ENCODE assay signal across 8 cellular contexts in the genomic region with DNA sequence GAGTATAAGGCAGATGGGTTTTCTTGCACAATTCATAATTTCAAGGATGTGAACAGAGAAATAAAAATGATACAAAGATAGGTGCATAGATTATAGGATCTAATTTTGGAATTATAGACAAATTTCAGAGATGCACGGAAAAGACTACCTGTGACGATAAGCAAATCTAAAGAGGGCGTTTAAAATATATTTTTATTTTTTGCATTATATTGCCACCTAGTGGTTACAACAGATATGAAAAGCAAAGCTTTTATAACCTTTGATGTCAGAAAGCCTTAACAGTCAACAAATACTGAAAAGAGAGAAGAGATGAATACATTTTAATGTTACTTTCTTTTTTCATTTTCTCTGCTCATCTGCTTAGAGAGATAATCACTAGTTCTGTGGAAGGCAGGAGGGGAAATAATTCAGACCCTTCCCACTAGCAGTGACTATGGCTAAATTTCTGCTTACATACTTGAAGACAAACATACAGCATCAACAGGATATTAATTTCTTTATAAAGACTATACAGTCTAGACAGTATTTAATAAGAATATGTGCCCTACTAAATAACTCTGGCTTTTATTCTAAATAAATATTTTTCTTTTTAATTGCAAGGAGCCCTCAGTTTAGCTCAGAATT. TPM values are rescaled to one million over a fixed set of nuclear protein-coding genes. Genes with fewer than 3 reads are reported as not detected.
A peak's percentile ranks its signal among the peaks of the same experiment; 100 is the strongest.
DNase-seq lines count a peak whose midpoint lies in the region; ATAC-seq and TF ChIP-seq lines count a peak whose summit lies in the region.

No MANE protein-coding gene starts in this region.

- no peaks in the 10 kb centered on the region for H3K79me2 ChIP-seq in DND-41 (ENCODE audit: insufficient read depth, low read length)

- H3K9me3 ChIP-seq in DND-41 (ENCODE audit: insufficient read depth, low read length, severe bottlenecking) (no peaks in the 10 kb centered on the region), gastroesophageal sphincter (no peaks in the 10 kb centered on the region), tibial artery (no peaks in the 10 kb centered on the region)

- H4K20me1 ChIP-seq in DND-41 (ENCODE audit: insufficient read depth, low read length): no peaks in the 10 kb centered on the region

- no peak for TF ChIP-seq EP300 in gastroesophageal sphincter (IDR thresholded peaks at IDR 0.05)

- H3K4me1 ChIP-seq in DND-41 (ENCODE audit: insufficient read depth, low read length) (no peaks in the 10 kb centered on the region), gastroesophageal sphincter (no peaks in the 10 kb centered on the region), tibial artery (no peaks in the 10 kb centered on the region)

- no peak for TF ChIP-seq POLR2A in gastroesophageal sphincter (IDR thresholded peaks at IDR 0.05)

- H3K27me3 ChIP-seq in DND-41 (ENCODE audit: insufficient read depth, low read length, poor library complexity): no peaks in the 10 kb centered on the region
- H3K27me3 ChIP-seq in gastroesophageal sphincter: no peaks in the 10 kb centered on the region
- H3K27me3 ChIP-seq in tibial artery: no peaks in the 10 kb centered on the region

- TF ChIP-seq CTCF in DND-41 (IDR thresholded peaks at IDR 0.05; ENCODE audit: borderline replicate concordance, extremely low read depth, low read length, poor library complexity, severe bottlenecking): peak; percentile 68
- TF ChIP-seq CTCF in gastroesophageal sphincter (IDR thresholded peaks at IDR 0.05): peak; percentile 38 to 67 (median 50)
- peak; percentile 53 to 67 for TF ChIP-seq CTCF in tibial artery (IDR thresholded peaks at IDR 0.05)

- H3K4me3 ChIP-seq in DND-41 (ENCODE audit: low read depth in 1 of 2, low read length in 2 of 2) (no peak overlapping the region), gastroesophageal sphincter (no peak overlapping the region), tibial artery (no peak overlapping the region)

- H3K36me3 ChIP-seq in DND-41 (ENCODE audit: insufficient read depth, low read length) (no peaks in the 10 kb centered on the region), gastroesophageal sphincter (no peaks in the 10 kb centered on the region), tibial artery (no peaks in the 10 kb centered on the region)

- H3K27ac ChIP-seq in DND-41 (ENCODE audit: low read length) (no peak overlapping the region), gastroesophageal sphincter (no peak overlapping the region), tibial artery (no peak overlapping the region)

- H3K9ac ChIP-seq in DND-41 (ENCODE audit: low read depth, low read length): no peak overlapping the region

- in situ Hi-C loops in SK-MEL-5 (cut with HindIII; ENCODE audit: low pct_unique_long_range_greater_than_20kb, low sequenced_read_pairs): no loop called here

- no peak overlapping the region for H2AFZ ChIP-seq in DND-41 (ENCODE audit: low read depth, low read length)

- DNase-seq in DND-41 (no peak), LoVo (ENCODE audit: low spot score) (peak; percentile 67), SK-MEL-5 (ENCODE audit: low read depth, low spot score) (peak; percentile 62), tibial artery (no peak)
- DNase-seq in activated CD4-positive, alpha-beta T cell treated with anti-CD3 and anti-CD28 coated beads for 4 hours: no peak
- no peak for DNase-seq in stimulated activated CD4-positive, alpha-beta T cell treated with anti-CD3 and anti-CD28 coated beads, Interleukin-12 subunit alpha, Interleukin-12 subunit beta, amount 100 ng/mL, for 4 hours

- 0 to 4% methylated on average over 3 of the region's 3 CpGs for WGBS in gastroesophageal sphincter (ENCODE audit: low coverage in 1 of 2), 2 donors

- ATAC-seq in DND-41 (ENCODE audit: insufficient read depth, low read depth) (peak; percentile 62; the same call in 2 of the 3 replicates), GM21619 (IDR thresholded peaks at IDR 0.05; ENCODE audit: unreplicated experiment) (peak; percentile 81), gastroesophageal sphincter (no peak)

- intact Hi-C loops in tibial artery (cut with DNase I; ENCODE audit: low total_unique reads): no loop called here

- no peak overlapping the region for H3K4me2 ChIP-seq in DND-41 (ENCODE audit: insufficient read depth, low read length)

RNA-seq across cellular contexts. Expression of a gene that starts 46.3 kb away (rescaled TPM):
- 80.3 and 91.2 TPM in 2 replicates for total RNA-seq in SK-MEL-5 (2014; rRNA removed; shearing (Covaris generic))
- 48.7 and 58.4 TPM in 2 replicates for polyA plus RNA-seq in SK-MEL-5 (2015; cell fraction: cytosol; rRNA removed)
- 4.8 and 5.9 TPM in 2 replicates for polyA plus RNA-seq in SK-MEL-5 (2015; cell fraction: nucleus; rRNA removed)
- total RNA-seq in gastroesophageal sphincter: under 1 TPM in 3 of 4 donors, not detected in 1; 0.40 to 0.66 (median 0.47) TPM

Comparison
In these comparisons a context has a peak if more than half of its experiments do, and no peak if none do; other contexts are left out.
1. DNase-seq: peak in LoVo (single experiment) and SK-MEL-5 (single experiment); none in DND-41 (single experiment), tibial artery (0 of 2), activated CD4-positive, alpha-beta T cell treated with anti-CD3 and anti-CD28 coated beads for 4 hours (0 of 2) and stimulated activated CD4-positive, alpha-beta T cell treated with anti-CD3 and anti-CD28 coated beads, Interleukin-12 subunit alpha, Interleukin-12 subunit beta, amount 100 ng/mL, for 4 hours (single experiment).
2. RNA of a gene that starts 46.3 kb away (total RNA-seq): 80.3 to 91.2 TPM in SK-MEL-5; 0.40 to 0.66 TPM in gastroesophageal sphincter; every median in the first group is over 10 times any median in the second.
3. Peak in every context shown above with its lines, with median percentiles within 50 percentile points of each other: CTCF ChIP-seq.